In the genomic region with DNA sequence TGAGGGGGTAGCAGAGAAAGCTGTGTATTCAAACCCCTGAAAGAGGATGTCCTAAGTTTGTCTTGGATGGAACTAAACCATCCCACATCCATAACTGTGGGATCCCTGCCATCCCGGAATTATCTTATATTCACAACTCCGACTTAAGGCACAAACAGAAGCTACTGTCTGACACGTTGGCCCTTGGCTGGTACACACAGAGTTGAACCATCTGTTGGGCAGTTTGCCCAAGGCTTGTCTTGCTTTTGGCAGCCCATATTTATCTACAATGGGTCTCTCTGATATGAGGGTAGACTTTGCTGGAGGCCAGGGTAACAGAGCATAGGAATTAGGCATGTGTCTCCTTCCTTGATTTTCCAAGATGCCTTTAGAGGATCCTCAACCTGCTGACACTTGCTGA, we compare ENCODE assay signal across 19 cellular contexts.
"Had no signal": no experiment of that assay in that cellular context is flagged by ENCODE, and none has a peak within 500 bp of the region (broad histone marks: within the 10 kb centered on the region; RNA-seq: fewer than 3 reads in every experiment).

No MANE protein-coding gene starts in this region.

- H3K27ac ChIP-seq: foreskin keratinocyte, neutrophil, stomach, thyroid gland had no signal

- H3K4me3 Mint-ChIP-seq: dendritic cell treated with granulocyte-macrophage colony-stimulating factor and Interleukin-4, amounts not matched to agents 40 ng/mL and 50 ng/mL, for 4 days; endodermal cell; immature natural killer cell; naive thymus-derived CD4-positive, alpha-beta T cell; type B pancreatic cell had no signal

- DNase-seq: endodermal cell; erythroblast; foreskin keratinocyte; immature natural killer cell; left colon; left ventricle myocardium superior; naive thymus-derived CD4-positive, alpha-beta T cell; right cardiac atrium; small intestine; stimulated activated CD4-positive, alpha-beta T cell treated with anti-CD3 and anti-CD28 coated beads, Interleukin-12 subunit alpha, Interleukin-12 subunit beta, amount 100 ng/mL, for 4 hours; stimulated activated naive CD4-positive, alpha-beta T cell; stomach; substantia nigra; thyroid gland had no signal

- H3K9me3 Mint-ChIP-seq: dendritic cell treated with granulocyte-macrophage colony-stimulating factor and Interleukin-4, amounts not matched to agents 40 ng/mL and 50 ng/mL, for 4 days; endodermal cell; type B pancreatic cell had no signal

- H3K27me3 ChIP-seq: thyroid gland had no signal

- H3K36me3 Mint-ChIP-seq: immature natural killer cell; naive thymus-derived CD4-positive, alpha-beta T cell; type B pancreatic cell had no signal

- H3K4me3 ChIP-seq: lung, stomach, thyroid gland had no signal

- ATAC-seq: foreskin keratinocyte; left colon; left ventricle myocardium superior; naive thymus-derived CD4-positive, alpha-beta T cell; right cardiac atrium had no signal

- H3K4me1 Mint-ChIP-seq: immature natural killer cell; naive thymus-derived CD4-positive, alpha-beta T cell had no signal

- H3K27ac Mint-ChIP-seq: dendritic cell treated with granulocyte-macrophage colony-stimulating factor and Interleukin-4, amounts not matched to agents 40 ng/mL and 50 ng/mL, for 4 days; endodermal cell; immature natural killer cell; naive thymus-derived CD4-positive, alpha-beta T cell; progenitor cell of endocrine pancreas; type B pancreatic cell had no signal
